In the genomic region with DNA sequence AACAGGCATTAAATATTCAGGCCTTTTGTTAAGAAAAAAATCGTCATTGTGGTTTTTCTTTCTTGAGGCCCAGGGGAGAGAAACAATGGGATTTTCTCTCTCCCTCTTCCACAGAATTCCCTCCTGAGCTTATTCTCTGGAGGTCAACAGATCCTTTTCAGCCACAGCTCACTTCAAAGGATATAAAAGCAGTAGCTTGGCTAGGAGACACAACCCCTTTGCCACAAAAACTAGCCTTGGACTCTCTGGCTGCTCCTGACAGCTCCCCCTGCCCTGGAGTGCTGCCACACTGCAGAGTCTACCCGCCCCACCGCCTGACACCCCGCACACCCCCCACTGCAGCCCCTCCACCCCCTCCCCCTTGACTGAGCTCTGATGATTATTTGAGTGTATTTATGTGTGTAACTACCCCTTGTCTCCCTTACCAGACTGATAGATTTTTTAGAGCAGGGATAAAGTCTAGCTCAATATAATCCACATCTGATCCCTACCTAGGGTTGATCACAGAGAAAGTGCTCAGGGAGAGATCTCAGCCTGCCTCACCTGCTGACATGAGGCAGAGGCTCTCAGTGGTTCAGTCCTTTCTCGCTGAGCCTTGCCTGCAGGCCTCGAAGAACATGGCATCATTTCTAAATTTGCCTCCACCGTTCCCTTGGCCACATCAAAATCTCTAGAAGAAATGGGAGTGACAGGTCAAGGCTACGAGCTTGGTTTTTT, we compare ENCODE assay signal across 28 cellular contexts.
DNase-seq lines count a peak whose midpoint lies in the region; ATAC-seq and TF ChIP-seq lines count a peak whose summit lies in the region.
"Had no signal": no experiment of that assay in that cellular context is flagged by ENCODE, and none has a peak within 500 bp of the region (broad histone marks: within the 10 kb centered on the region; RNA-seq: fewer than 3 reads in every experiment).

No MANE protein-coding gene starts in this region.

- H3K9ac ChIP-seq in mesendoderm (ENCODE audit: low read length), result no peak overlapping the region
- H3K9ac ChIP-seq: KMS-11 had no signal

- H3K27ac ChIP-seq in mesendoderm (ENCODE audit: low read depth, low read length) (no peak overlapping the region), upper lobe of right lung (no peak overlapping the region)
- H3K27ac ChIP-seq: foreskin keratinocyte, KMS-11, prostate gland, skin epidermis, upper lobe of left lung had no signal

- no peak overlapping the region for H2BK5ac ChIP-seq in mesendoderm (ENCODE audit: low read length)

- no peak overlapping the region for H3K4me3 Mint-ChIP-seq in activated CD4-positive, alpha-beta T cell treated with anti-CD3 and anti-CD28 coated beads, Interleukin-2, amount 10 ng/mL, durations not matched to agents 24 days and 14 days
- peak overlapping the region in 1 of 5 experiments; percentile 39 for H3K4me3 Mint-ChIP-seq in brain
- H3K4me3 Mint-ChIP-seq: activated CD4-positive, alpha-beta memory T cell treated with anti-CD3 and anti-CD28 coated beads for 36 hours; activated naive CD8-positive, alpha-beta T cell; HFFc6; T-helper 2 cell treated with Interferon-gamma antibody and Interleukin-4, amounts not matched to agents 5 μg/mL and 100 μg/mL, for 36 hours had no signal

- peaks cover 3% of the 10 kb centered on the region for H3K27me3 Mint-ChIP-seq in activated CD4-positive, alpha-beta T cell treated with anti-CD3 and anti-CD28 coated beads, Interleukin-2, amount 10 ng/mL, durations not matched to agents 24 days and 14 days
- H3K27me3 Mint-ChIP-seq in brain, result no peaks in the 10 kb centered on the region
- H3K27me3 Mint-ChIP-seq: activated CD4-positive, alpha-beta memory T cell treated with anti-CD3 and anti-CD28 coated beads for 36 hours; activated naive CD8-positive, alpha-beta T cell had no signal

- H3K27me3 ChIP-seq in mesendoderm (ENCODE audit: insufficient read depth, low read length, poor library complexity) (no peaks in the 10 kb centered on the region), upper lobe of right lung (no peaks in the 10 kb centered on the region)
- H3K27me3 ChIP-seq: foreskin keratinocyte, upper lobe of left lung had no signal

- peaks cover 6% of the 10 kb centered on the region for H3K4me1 ChIP-seq in mesendoderm (ENCODE audit: control insufficient read depth, low read depth, low read length)
- no peaks in the 10 kb centered on the region for H3K4me1 ChIP-seq in upper lobe of right lung
- H3K4me1 ChIP-seq: prostate gland, upper lobe of left lung had no signal

- H3K9me3 ChIP-seq in upper lobe of right lung, result no peaks in the 10 kb centered on the region
- H3K9me3 ChIP-seq: prostate gland, upper lobe of left lung had no signal

- no CpG with 5 or more reads among the region's 8 CpGs for WGBS in mesendoderm (ENCODE audit: extremely low coverage, insufficient coverage, low lambda C conversion rate)

- H3K9me3 Mint-ChIP-seq in activated CD4-positive, alpha-beta T cell treated with anti-CD3 and anti-CD28 coated beads, Interleukin-2, amount 10 ng/mL, durations not matched to agents 24 days and 14 days, result no peaks in the 10 kb centered on the region
- no peaks in the 10 kb centered on the region for H3K9me3 Mint-ChIP-seq in brain
- H3K9me3 Mint-ChIP-seq: activated CD4-positive, alpha-beta memory T cell treated with anti-CD3 and anti-CD28 coated beads for 36 hours; T-helper 2 cell treated with Interferon-gamma antibody and Interleukin-4, amounts not matched to agents 5 μg/mL and 100 μg/mL, for 36 hours had no signal

- no peaks in the 10 kb centered on the region for H3K79me1 ChIP-seq in mesendoderm (ENCODE audit: low read length)

- no peak overlapping the region for H3K23ac ChIP-seq in mesendoderm (ENCODE audit: low read length)

- peak; percentile 30 for DNase-seq in activated CD4-positive, alpha-beta T cell treated with anti-CD3 and anti-CD28 coated beads, Interleukin-2, amount 10 ng/mL, durations not matched to agents 24 days and 14 days
- DNase-seq in activated CD4-positive, alpha-beta T cell treated with anti-CD3 and anti-CD28 coated beads for 48 hours, result no peak
- DNase-seq in mesendoderm, result peak; percentile 21
- no peak for DNase-seq in SHP77 treated with DMSO at 0.1 percent for 48 hours (lab: John Stamatoyannopoulos, UW)
- DNase-seq in upper lobe of right lung, result no peak
- DNase-seq in T-helper 2 cell, result no peak
- no peak for DNase-seq in foreskin fibroblast
- DNase-seq: activated CD4-positive, alpha-beta memory T cell treated with anti-CD3 and anti-CD28 coated beads for 36 hours; aorta; cerebellar nuclear complex; DMS53; effector CD4-positive, alpha-beta T cell; foreskin keratinocyte; GDM1; HFFc6; left ventricle myocardium superior; NCI-H1436; NCI-H2171 treated with DMSO at 0.1 percent for 48 hours; NCI-H69; stimulated activated CD4-positive, alpha-beta T cell treated with anti-CD3 and anti-CD28 coated beads, Interleukin-1b, Interleukin-23, amount 100 ng/mL, for 48 hours had no signal

- no peaks in the 10 kb centered on the region for H3K79me2 ChIP-seq in mesendoderm (ENCODE audit: control insufficient read depth, insufficient read depth, low read length)

- H2BK120ac ChIP-seq in mesendoderm (ENCODE audit: low read depth, low read length), result no peak overlapping the region

- TF ChIP-seq CTCF in brain (conservative IDR thresholded peaks at IDR 0.05), result no peak
- TF ChIP-seq CTCF in upper lobe of right lung (IDR thresholded peaks at IDR 0.05), result no peak
- TF ChIP-seq CTCF in foreskin fibroblast (IDR thresholded peaks at IDR 0.05; ENCODE audit: low read depth, low read length), result no peak

- H3K18ac ChIP-seq in mesendoderm (ENCODE audit: low read length), result no peak overlapping the region

- H2AK5ac ChIP-seq in mesendoderm (ENCODE audit: low read length), result no peak overlapping the region

- no peaks in the 10 kb centered on the region for H3K4me1 Mint-ChIP-seq in activated CD4-positive, alpha-beta T cell treated with anti-CD3 and anti-CD28 coated beads, Interleukin-2, amount 10 ng/mL, durations not matched to agents 24 days and 14 days
- H3K4me1 Mint-ChIP-seq in brain, result peaks cover 38% of the 10 kb centered on the region

- no peaks in the 10 kb centered on the region for H3K36me3 Mint-ChIP-seq in activated CD4-positive, alpha-beta T cell treated with anti-CD3 and anti-CD28 coated beads, Interleukin-2, amount 10 ng/mL, durations not matched to agents 24 days and 14 days (ENCODE audit: low read depth)
- no peaks in the 10 kb centered on the region for H3K36me3 Mint-ChIP-seq in brain
- H3K36me3 Mint-ChIP-seq: activated CD4-positive, alpha-beta memory T cell treated with anti-CD3 and anti-CD28 coated beads for 36 hours; activated naive CD8-positive, alpha-beta T cell had no signal

- ATAC-seq in upper lobe of right lung, result no peak
- ATAC-seq: foreskin keratinocyte, left ventricle myocardium superior, SK-N-SH treated with all-trans-retinoic acid at 6 μM for 48 hours had no signal

- no peak overlapping the region for H3K4me3 ChIP-seq in mesendoderm (ENCODE audit: low read length)
- H3K4me3 ChIP-seq in upper lobe of right lung, result no peak overlapping the region
- no peak overlapping the region for H3K4me3 ChIP-seq in foreskin fibroblast (ENCODE audit: low read depth in 1 of 2, low read length in 2 of 2)
- H3K4me3 ChIP-seq: prostate gland, skin epidermis, upper lobe of left lung had no signal

- no peak overlapping the region for H2BK15ac ChIP-seq in mesendoderm (replicated peaks; ENCODE audit: low read depth)

- H3K4me2 ChIP-seq in mesendoderm (ENCODE audit: low read length), result no peak overlapping the region
- H3K4me2 ChIP-seq: KMS-11 had no signal

- H3K36me3 ChIP-seq in mesendoderm (ENCODE audit: control insufficient read depth, insufficient read depth, low read length) (no peaks in the 10 kb centered on the region), upper lobe of right lung (no peaks in the 10 kb centered on the region)
- H3K36me3 ChIP-seq: prostate gland, upper lobe of left lung had no signal

- intact Hi-C loops in activated CD4-positive, alpha-beta T cell treated with anti-CD3 and anti-CD28 coated beads, Interleukin-2, amount 10 ng/mL, durations not matched to agents 24 days and 14 days (cut with micrococcal nuclease), result no loop called here
- intact Hi-C loops in upper lobe of right lung (cut with DNase I), result no loop called here

- H3K4ac ChIP-seq in mesendoderm (ENCODE audit: low read depth, low read length), result peak overlapping the region; percentile 62

- no peak overlapping the region for H3K56ac ChIP-seq in mesendoderm (ENCODE audit: low read length)

- H4K5ac ChIP-seq in mesendoderm (ENCODE audit: low read length), result no peak overlapping the region

- H3K27ac Mint-ChIP-seq in activated CD4-positive, alpha-beta T cell treated with anti-CD3 and anti-CD28 coated beads, Interleukin-2, amount 10 ng/mL, durations not matched to agents 24 days and 14 days, result no peak overlapping the region
- peak overlapping the region in 4 of 5 experiments; percentile 17 to 95 (median 81) for H3K27ac Mint-ChIP-seq in brain
- H3K27ac Mint-ChIP-seq: activated CD4-positive, alpha-beta memory T cell treated with anti-CD3 and anti-CD28 coated beads for 36 hours; activated naive CD8-positive, alpha-beta T cell; HFFc6; T-helper 2 cell treated with Interferon-gamma antibody and Interleukin-4, amounts not matched to agents 5 μg/mL and 100 μg/mL, for 36 hours had no signal

- H4K8ac ChIP-seq in mesendoderm (ENCODE audit: low read depth, low read length), result no peak overlapping the region

Comparison
In these comparisons a context has a peak if more than half of its experiments do, and no peak if none do; other contexts are left out.
1. DNase-seq: peak in activated CD4-positive, alpha-beta T cell treated with anti-CD3 and anti-CD28 coated beads, Interleukin-2, amount 10 ng/mL, durations not matched to agents 24 days and 14 days (single experiment) and mesendoderm (single experiment); none in activated CD4-positive, alpha-beta T cell treated with anti-CD3 and anti-CD28 coated beads for 48 hours (single experiment), SHP77 treated with DMSO at 0.1 percent for 48 hours (single experiment), upper lobe of right lung (single experiment), T-helper 2 cell (0 of 5) and foreskin fibroblast (0 of 2).